2 cellular contexts compared by ENCODE assay signal in genomic region chr10:100307716-100308115, GRCh38.
A peak's percentile ranks its signal among the peaks of the same experiment; 100 is the strongest.
TF ChIP-seq lines count a peak whose summit lies in the region.

No MANE protein-coding gene starts in this region.

TF ChIP-seq in A549, 52 proteins besides CTCF, POLR2A, EP300 and RAD21:
- TF ChIP-seq RARB (CRISPR knock-in tag; IDR thresholded peaks at IDR 0.05) = no peak
- TF ChIP-seq FOSL2 (IDR thresholded peaks at IDR 0.05) = peak; percentile 47; the same call in 1 of the 2 replicates
- no peak for TF ChIP-seq FOSL2 (CRISPR knock-in tag; IDR thresholded peaks at IDR 0.05)
- no peak for TF ChIP-seq BCL3 (IDR thresholded peaks at IDR 0.05)
- TF ChIP-seq RNF2 (IDR thresholded peaks at IDR 0.05; ENCODE audit: borderline replicate concordance, low read depth) = no peak
- no peak for TF ChIP-seq HMGXB4 (CRISPR knock-in tag; IDR thresholded peaks at IDR 0.05; ENCODE audit: borderline replicate concordance)
- TF ChIP-seq JUNB (IDR thresholded peaks at IDR 0.05) = peak; percentile 32; the same call in 1 of the 2 replicates
TF ChIP-seq in A549: peak in this region for 2.

TF ChIP-seq in K562, 482 proteins besides CTCF, POLR2A, EP300 and RAD21:
- TF ChIP-seq BCLAF1 (IDR thresholded peaks at IDR 0.05; ENCODE audit: borderline replicate concordance in 1 of 2, control insufficient read depth in 1 of 2, low read depth in 2 of 2, low read length in 1 of 2) (no peak), YY1 (IDR thresholded peaks at IDR 0.05; ENCODE audit: borderline replicate concordance in 1 of 3, control insufficient read depth in 1 of 3, extremely low read depth in 1 of 3, insufficient read depth in 3 of 3, insufficient read length in 1 of 3, insufficient replicate concordance in 2 of 3, low read depth in 1 of 3, low read length in 2 of 3) (no peak), BHLHE40 (IDR thresholded peaks at IDR 0.05; ENCODE audit: low read length) (no peak), SIX5 (IDR thresholded peaks at IDR 0.05; ENCODE audit: borderline replicate concordance in 1 of 2, insufficient read depth in 1 of 2, low read depth in 1 of 2, low read length in 2 of 2) (no peak), ZNF696 (CRISPR knock-in tag; conservative IDR thresholded peaks at IDR 0.05) (no peak), CTBP1 (IDR thresholded peaks at IDR 0.05; ENCODE audit: borderline replicate concordance) (no peak), FOSL1 (tag; conservative IDR thresholded peaks at IDR 0.05) (peak; percentile 59; the same call in 1 of the 2 replicates), ZSCAN32 (CRISPR knock-in tag; IDR thresholded peaks at IDR 0.05) (no peak), SMARCC2 (IDR thresholded peaks at IDR 0.05; ENCODE audit: low read depth) (no peak)
- TF ChIP-seq, protein P1, sequence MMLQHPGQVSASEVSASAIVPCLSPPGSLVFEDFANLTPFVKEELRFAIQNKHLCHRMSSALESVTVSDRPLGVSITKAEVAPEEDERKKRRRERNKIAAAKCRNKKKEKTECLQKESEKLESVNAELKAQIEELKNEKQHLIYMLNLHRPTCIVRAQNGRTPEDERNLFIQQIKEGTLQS (IDR thresholded peaks at IDR 0.05) = peak; percentile 39; the same call in 1 of the 2 replicates
- TF ChIP-seq, protein P1 (CRISPR knock-in tag; conservative IDR thresholded peaks at IDR 0.05) = no peak
